Comparison of ENCODE assay signal across 20 cellular contexts in the genomic region with DNA sequence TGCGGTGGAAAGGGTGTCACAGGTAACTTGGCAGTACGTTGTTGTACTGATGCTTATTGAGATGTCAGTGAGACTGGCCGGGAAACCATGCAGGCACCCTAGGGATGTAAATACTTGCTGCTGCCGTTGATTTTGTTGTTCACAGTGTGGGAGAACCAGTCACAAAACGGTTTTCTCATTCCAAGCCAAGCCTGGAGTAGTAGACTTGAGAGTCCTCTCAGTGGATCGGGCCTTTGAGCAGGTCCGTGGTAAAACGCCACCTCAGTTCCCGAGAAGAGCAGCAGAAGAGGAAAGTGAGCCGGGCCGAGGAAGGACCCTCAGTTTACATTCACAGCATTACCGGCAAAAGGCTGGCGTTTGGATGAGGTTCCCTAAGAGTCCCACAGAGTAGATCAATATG. TPM values are rescaled to one million over a fixed set of nuclear protein-coding genes. Genes with fewer than 3 reads are reported as not detected.
A peak's percentile ranks its signal among the peaks of the same experiment; 100 is the strongest.
DNase-seq lines count a peak whose midpoint lies in the region; ATAC-seq and TF ChIP-seq lines count a peak whose summit lies in the region.
"Had no signal": no experiment of that assay in that cellular context is flagged by ENCODE, and none has a peak within 500 bp of the region (broad histone marks: within the 10 kb centered on the region; RNA-seq: fewer than 3 reads in every experiment).

No MANE protein-coding gene starts in this region.

- H3K27me3 ChIP-seq in hepatocyte (no peaks in the 10 kb centered on the region), skeletal muscle tissue (ENCODE audit: control insufficient read depth in 3 of 3, insufficient read depth in 3 of 3, low read length in 3 of 3) (no peaks in the 10 kb centered on the region)
- H3K27me3 ChIP-seq: body of pancreas, esophagus squamous epithelium, heart left ventricle had no signal

- H3K79me2 ChIP-seq in hepatocyte = no peaks in the 10 kb centered on the region

- H3K4me1 ChIP-seq in hepatocyte (ENCODE audit: insufficient read depth) (peaks cover 8% of the 10 kb centered on the region), skeletal muscle tissue (ENCODE audit: control insufficient read depth in 3 of 3, insufficient read depth in 3 of 3, low read length in 3 of 3) (peaks cover 25 to 39% (median 31%) of the 10 kb centered on the region in 3 donors)

- H3K36me3 ChIP-seq in hepatocyte (replicated peaks; ENCODE audit: insufficient read depth, low read depth) = no peaks in the 10 kb centered on the region
- no peaks in the 10 kb centered on the region for H3K36me3 ChIP-seq in skeletal muscle tissue (ENCODE audit: control insufficient read depth in 3 of 3, insufficient read depth in 3 of 3, low read length in 3 of 3)
- H3K36me3 ChIP-seq: esophagus squamous epithelium, heart left ventricle, neural progenitor cell had no signal

- in situ Hi-C loops in G401 (cut with HindIII; ENCODE audit: low sequenced_read_pairs) = no loop called here

- H3K9me3 ChIP-seq in hepatocyte (ENCODE audit: low read depth) (no peaks in the 10 kb centered on the region), skeletal muscle tissue (ENCODE audit: control insufficient read depth in 3 of 3, low read length in 3 of 3) (no peaks in the 10 kb centered on the region)
- H3K9me3 ChIP-seq: body of pancreas, esophagus squamous epithelium, heart left ventricle, SK-N-SH had no signal

- TF ChIP-seq CTCF in VCaP (conservative IDR thresholded peaks at IDR 0.05) = no peak
- no peak for TF ChIP-seq CTCF in hepatocyte (IDR thresholded peaks at IDR 0.05; ENCODE audit: poor library complexity)

- H3K4me3 ChIP-seq in hepatocyte = no peak overlapping the region
- peak overlapping the region; percentile 82 to 87 (median 83) for H3K4me3 ChIP-seq in skeletal muscle tissue (ENCODE audit: low read length in 3 of 3)
- H3K4me3 ChIP-seq: body of pancreas had no signal

- no peak overlapping the region for H2AFZ ChIP-seq in hepatocyte

- H3K27ac ChIP-seq in VCaP (peak overlapping the region; percentile 67), hepatocyte (peak overlapping the region; percentile 50), skeletal muscle tissue (ENCODE audit: low read depth, low read length) (no peak overlapping the region)
- H3K27ac ChIP-seq: neural progenitor cell had no signal

- DNase-seq in G401 (ENCODE audit: low spot score) (peak; percentile 63), hepatocyte (ENCODE audit: low spot score) (no peak), DMS79 (lab: John Stamatoyannopoulos, UW) (no peak), hepatic stellate cell (ENCODE audit: low spot score) (no peak)
- DNase-seq in activated CD4-positive, alpha-beta T cell treated with anti-CD3 and anti-CD28 coated beads, Interleukin-2, amount 50 U/mL, for 48 hours = no peak
- DNase-seq: activated CD4-positive, alpha-beta T cell treated with anti-CD3 and anti-CD28 coated beads for 4 hours; activated naive CD4-positive, alpha-beta T cell treated with anti-CD3 and anti-CD28 coated beads, Interleukin-2, amount 10 ng/mL, durations not matched to agents 7 days and 5 days; body of pancreas; esophagus squamous epithelium; islet precursor cell; mesendoderm; NCI-H2081; NCI-H69; retina; SK-N-SH had no signal

- WGBS in hepatocyte (ENCODE audit: low lambda C conversion rate, missing lambda C conversion rate) = 92% methylated on average over 13 of the region's 13 CpGs

- H3K9me2 ChIP-seq in hepatocyte (replicated peaks; ENCODE audit: insufficient read depth) = no peaks in the 10 kb centered on the region
- H3K9me2 ChIP-seq: SK-N-SH had no signal

- no peaks in the 10 kb centered on the region for H4K20me1 ChIP-seq in hepatocyte (ENCODE audit: insufficient read depth, poor library complexity, severe bottlenecking)

- peak overlapping the region in 1 of 3 donors; percentile 85 for H3K9ac ChIP-seq in skeletal muscle tissue (ENCODE audit: low read depth in 1 of 3, low read length in 3 of 3)
- H3K9ac ChIP-seq: neural progenitor cell, SK-N-SH had no signal

- ATAC-seq in HG03432 (IDR thresholded peaks at IDR 0.05; ENCODE audit: unreplicated experiment) = no peak
- ATAC-seq: body of pancreas had no signal

- H3K4me2 ChIP-seq in hepatocyte = peak overlapping the region; percentile 83
- H3K4me2 ChIP-seq: SK-N-SH had no signal

RNA-seq across cellular contexts. Expression of a gene that starts 1.1 kb away (rescaled TPM):
- total RNA-seq in G401 (2014; rRNA removed; shearing (Covaris generic)) = 0.27 TPM in 1 of 2 replicates, not detected in the other
- total RNA-seq in hepatocyte = 0.10 and 0.32 TPM in 2 replicates
- polyA plus RNA-seq in hepatocyte = 0.02 and 0.56 TPM in 2 replicates
- under 0.01 TPM for total RNA-seq in skeletal muscle tissue
